ENCODE assay signal across 2 cellular contexts in genomic region chr12:66200110-66200509, GRCh38.
TF ChIP-seq lines count a peak whose summit lies in the region.

No MANE protein-coding gene starts in this region.

TF ChIP-seq in A549, 52 proteins besides CTCF, POLR2A, EP300 and RAD21:
- TF ChIP-seq MAFK (IDR thresholded peaks at IDR 0.05; ENCODE audit: partially characterized antibody) (peak; percentile 74), PHF8 (IDR thresholded peaks at IDR 0.05; ENCODE audit: borderline replicate concordance, low read depth) (no peak), NFE2L2 (conservative IDR thresholded peaks at IDR 0.05; ENCODE audit: low read length) (0 out of 2 replicates have a peak, but pooled peaks have one; percentile 11)

TF ChIP-seq in GM12878, 131 proteins besides CTCF, POLR2A, EP300 and RAD21:
- no peak for TF ChIP-seq IRF3 (IDR thresholded peaks at IDR 0.05)
- no peak for TF ChIP-seq SIN3A (IDR thresholded peaks at IDR 0.05; ENCODE audit: low read depth, low read length)
- no peak for TF ChIP-seq NFYA (IDR thresholded peaks at IDR 0.05; ENCODE audit: borderline replicate concordance, low read depth, low read length)
- TF ChIP-seq CREB1 (IDR thresholded peaks at IDR 0.05; ENCODE audit: low read depth): no peak
- TF ChIP-seq SKIL (IDR thresholded peaks at IDR 0.05; ENCODE audit: low read depth, poor library complexity, severe bottlenecking): no peak
- peak; percentile 53; the same call in 1 of the 2 replicates for TF ChIP-seq ZNF217 (IDR thresholded peaks at IDR 0.05)
- TF ChIP-seq MEF2B (IDR thresholded peaks at IDR 0.05; ENCODE audit: partially characterized antibody, poor library complexity, severe bottlenecking): no peak
